Comparison of ENCODE assay signal across 31 cellular contexts in the genomic region with DNA sequence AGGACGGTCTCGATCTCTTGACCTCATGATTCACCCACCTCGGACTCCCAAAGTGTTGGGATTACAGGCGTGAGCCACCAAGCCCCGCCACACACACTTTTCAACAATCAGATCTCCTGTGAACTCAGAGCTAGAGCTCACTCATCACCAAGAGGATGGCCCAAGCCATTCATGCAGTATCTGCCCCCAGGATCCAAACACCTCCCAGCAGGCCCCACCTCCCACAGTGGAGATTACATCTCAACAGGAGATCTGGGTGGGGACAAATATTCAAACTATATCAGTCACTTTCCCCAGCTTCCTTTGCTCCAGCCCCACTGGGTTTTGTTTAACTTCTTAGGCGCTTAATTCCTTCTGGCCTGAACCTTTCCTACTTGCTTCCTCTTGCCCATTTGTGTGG.
"Had no signal": no experiment of that assay in that cellular context is flagged by ENCODE, and none has a peak within 500 bp of the region (broad histone marks: within the 10 kb centered on the region; RNA-seq: fewer than 3 reads in every experiment).

No MANE protein-coding gene starts in this region.

- H3K4me1 ChIP-seq: body of pancreas had no signal

- FAIRE-seq: colon, endometrium, frontal cortex, kidney had no signal

- H3K4me3 ChIP-seq: adrenal gland, body of pancreas, neural progenitor cell, right atrium auricular region, smooth muscle cell, stomach, thyroid gland, vagina had no signal

- DNase-seq: activated CD4-positive, alpha-beta T cell treated with anti-CD3 and anti-CD28 coated beads, Interleukin-2, amount 10 ng/mL, durations not matched to agents 24 days and 14 days; activated CD8-positive, alpha-beta T cell treated with anti-CD3 and anti-CD28 coated beads for 36 hours; activated gamma-delta T cell treated with Interleukin-2 at 50 U/mL for 16 hours; activated T-cell treated with anti-CD3 and anti-CD28 coated beads, Interleukin-2, amount 50 U/mL, for 4 hours; adrenal gland; aorta; body of pancreas; dermis blood vessel endothelial cell; effector CD4-positive, alpha-beta T cell; kidney; left colon; mammary epithelial cell; natural killer cell; stimulated activated CD4-positive, alpha-beta T cell treated with anti-CD3 and anti-CD28 coated beads, Interleukin-1b, Interleukin-23, amount 100 ng/mL, for 48 hours; stimulated activated naive B cell treated with anti-CD40 and anti-IgM and Interleukin-4, amounts not matched to agents 10 μg/mL and 1 μg/mL and 100 μg/mL, for 72 hours; stomach; T-helper 9 cell; thyroid gland; WERI-Rb-1 had no signal

- H3K27me3 Mint-ChIP-seq: activated CD8-positive, alpha-beta T cell treated with anti-CD3 and anti-CD28 coated beads for 36 hours; activated T-helper 17 cell treated with anti-CD3 and anti-CD28 coated beads, Interleukin-2, amount 50 U/mL, for 72 hours; stimulated activated naive B cell treated with anti-CD40 and anti-IgM and Interleukin-4, amounts not matched to agents 10 μg/mL and 1 μg/mL and 100 μg/mL, for 72 hours had no signal

- H3K27me3 ChIP-seq: adrenal gland, body of pancreas, right atrium auricular region, thyroid gland, upper lobe of left lung, vagina had no signal

- H3K9ac ChIP-seq: neural progenitor cell had no signal

- ATAC-seq: activated CD4-positive, CD25-positive, alpha-beta regulatory T cell treated with anti-CD3 and anti-CD28 coated beads, Interleukin-2, amount 50 U/mL, for 24 hours; activated CD8-positive, alpha-beta T cell treated with anti-CD3 and anti-CD28 coated beads for 36 hours; activated naive CD4-positive, alpha-beta T cell treated with anti-CD3 and anti-CD28 coated beads, Interleukin-2, amount 50 U/mL, for 72 hours; activated T-cell treated with anti-CD3 and anti-CD28 coated beads, Interleukin-2, amount 50 U/mL, for 4 hours; activated T-helper 17 cell treated with anti-CD3 and anti-CD28 coated beads, Interleukin-2, amount 50 U/mL, for 72 hours; body of pancreas; left colon; natural killer cell; stimulated activated naive B cell treated with anti-CD40 and anti-IgM and Interleukin-4, amounts not matched to agents 10 μg/mL and 1 μg/mL and 100 μg/mL, for 72 hours had no signal

- H3K27ac ChIP-seq: adrenal gland, body of pancreas, neural progenitor cell, right atrium auricular region, stomach, upper lobe of left lung, vagina, WERI-Rb-1 had no signal

- H3K4me3 Mint-ChIP-seq: activated CD4-positive, alpha-beta T cell treated with anti-CD3 and anti-CD28 coated beads, Interleukin-2, amount 10 ng/mL, durations not matched to agents 24 days and 14 days; activated CD8-positive, alpha-beta T cell treated with anti-CD3 and anti-CD28 coated beads for 36 hours; activated T-cell treated with anti-CD3 and anti-CD28 coated beads, Interleukin-2, amount 50 U/mL, for 4 hours; neural progenitor cell; stimulated activated naive B cell treated with anti-CD40 and anti-IgM and Interleukin-4, amounts not matched to agents 10 μg/mL and 1 μg/mL and 100 μg/mL, for 72 hours had no signal

- H3K27ac Mint-ChIP-seq: activated CD4-positive, alpha-beta T cell treated with anti-CD3 and anti-CD28 coated beads, Interleukin-2, amount 10 ng/mL, durations not matched to agents 24 days and 14 days; activated CD8-positive, alpha-beta T cell treated with anti-CD3 and anti-CD28 coated beads for 36 hours; activated naive CD4-positive, alpha-beta T cell treated with anti-CD3 and anti-CD28 coated beads, Interleukin-2, amount 50 U/mL, for 72 hours; activated T-helper 17 cell treated with anti-CD3 and anti-CD28 coated beads, Interleukin-2, amount 50 U/mL, for 72 hours; mesothelial cell of epicardium; neural progenitor cell; stimulated activated naive B cell treated with anti-CD40 and anti-IgM and Interleukin-4, amounts not matched to agents 10 μg/mL and 1 μg/mL and 100 μg/mL, for 72 hours had no signal

- H3K4me2 ChIP-seq: neural progenitor cell, smooth muscle cell had no signal

- H3K36me3 Mint-ChIP-seq: mesothelial cell of epicardium, natural killer cell had no signal

- H3K36me3 ChIP-seq: adrenal gland, neural progenitor cell, right atrium auricular region, stomach, thyroid gland, upper lobe of left lung, vagina, WERI-Rb-1 had no signal

- H3K9me3 ChIP-seq: adrenal gland, body of pancreas, right atrium auricular region, stomach, thyroid gland, upper lobe of left lung, vagina had no signal

- H3K9me3 Mint-ChIP-seq: activated T-cell treated with anti-CD3 and anti-CD28 coated beads, Interleukin-2, amount 50 U/mL, for 4 hours; activated T-helper 17 cell treated with anti-CD3 and anti-CD28 coated beads, Interleukin-2, amount 50 U/mL, for 72 hours; natural killer cell had no signal
